ENCODE assay signal across 10 cellular contexts in the genomic region with DNA sequence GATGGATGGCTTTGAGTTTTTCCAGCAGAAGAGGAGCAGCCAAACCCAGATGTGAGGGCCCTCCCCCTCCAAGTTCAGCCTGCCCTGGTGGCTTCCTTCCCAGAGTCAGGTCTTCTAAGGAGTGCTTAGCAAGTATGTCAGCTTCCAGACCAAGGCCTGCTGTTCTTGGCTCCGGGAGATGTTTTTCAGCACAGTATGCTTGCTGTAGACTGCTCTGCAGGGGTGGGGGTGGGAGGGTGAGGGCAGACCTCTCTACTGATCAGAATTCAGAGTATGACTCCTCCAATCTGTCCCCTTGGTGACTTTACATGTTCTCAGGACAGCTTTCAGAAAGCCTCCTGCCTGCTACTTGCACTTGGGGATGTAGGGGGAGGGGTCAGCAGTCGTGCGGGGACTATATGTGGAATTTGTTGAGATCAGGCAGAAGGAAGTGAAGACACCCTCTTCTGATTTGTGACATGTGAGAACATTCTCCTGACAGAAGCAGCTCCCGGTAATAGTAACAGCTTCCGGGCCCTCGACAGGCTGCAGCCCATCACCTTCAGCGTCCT.
A peak's percentile ranks its signal among the peaks of the same experiment; 100 is the strongest.
DNase-seq lines count a peak whose midpoint lies in the region; ATAC-seq, FAIRE-seq and TF ChIP-seq lines count a peak whose summit lies in the region.
"Had no signal": no experiment of that assay in that cellular context is flagged by ENCODE, and none has a peak within 500 bp of the region (broad histone marks: within the 10 kb centered on the region; RNA-seq: fewer than 3 reads in every experiment).

No MANE protein-coding gene starts in this region.

- H3K4me1 ChIP-seq in mucosa of rectum (ENCODE audit: control insufficient read depth in 2 of 2, insufficient read depth in 2 of 2, low read length in 2 of 2) (peaks cover 0 to 7% of the 10 kb centered on the region in 2 donors), thyroid gland (peaks cover 37 to 49% of the 10 kb centered on the region in 2 donors), small intestine (ENCODE audit: control insufficient read depth in 2 of 2, insufficient read depth in 1 of 2, low read depth in 1 of 2, low read length in 1 of 2) (peaks cover 2 to 12% of the 10 kb centered on the region in 2 donors)

- no peak for FAIRE-seq in small intestine (lab: Jason Lieb, UNC)

- H3K36me3 ChIP-seq in mucosa of rectum (ENCODE audit: control insufficient read depth in 2 of 2, insufficient read depth in 2 of 2, low read length in 2 of 2) (no peaks in the 10 kb centered on the region), thyroid gland (no peaks in the 10 kb centered on the region), small intestine (ENCODE audit: control insufficient read depth in 2 of 2, insufficient read depth in 2 of 2, low read length in 2 of 2) (no peaks in the 10 kb centered on the region)
- H3K36me3 ChIP-seq: tibial nerve had no signal

- H3K27me3 ChIP-seq in mucosa of rectum (ENCODE audit: control insufficient read depth in 2 of 2, insufficient read depth in 2 of 2, low read length in 2 of 2) = no peaks in the 10 kb centered on the region
- H3K27me3 ChIP-seq in thyroid gland = no peaks in the 10 kb centered on the region
- no peaks in the 10 kb centered on the region for H3K27me3 ChIP-seq in small intestine (ENCODE audit: control insufficient read depth in 2 of 2, insufficient read depth in 2 of 2, low read length in 2 of 2)
- H3K27me3 ChIP-seq: tibial nerve had no signal

- peak overlapping the region; percentile 32 to 52 for H3K27ac ChIP-seq in mucosa of rectum (ENCODE audit: low read depth in 2 of 2, low read length in 2 of 2)
- H3K27ac ChIP-seq in thyroid gland = peak overlapping the region; percentile 46 to 70 (median 52)
- peak overlapping the region in 1 of 2 donors; percentile 68 for H3K27ac ChIP-seq in small intestine (ENCODE audit: low read depth in 1 of 2, low read length in 1 of 2)

- intact Hi-C loops in thyroid gland (cut with DNase I) = no loop called here

- no peak for ATAC-seq in GM21723 (IDR thresholded peaks at IDR 0.05; ENCODE audit: unreplicated experiment)
- no peak for ATAC-seq in HG03439 (IDR thresholded peaks at IDR 0.05; ENCODE audit: unreplicated experiment)

- no peak overlapping the region for H3K9ac ChIP-seq in mucosa of rectum (ENCODE audit: low read depth in 1 of 2, low read length in 2 of 2)

- DNase-seq in NCI-H446 (lab: John Stamatoyannopoulos, UW) = peak; percentile 17 to 71
- peak; percentile 81 for DNase-seq in fibroblast of peridontal ligament (ENCODE audit: extremely low read depth)
- peak; percentile 69 to 70 for DNase-seq in thyroid gland
- DNase-seq in effector CD8-positive, alpha-beta T cell (lab: John Stamatoyannopoulos, UW) = no peak
- no peak for DNase-seq in small intestine
- DNase-seq: glutamatergic neuron had no signal

- TF ChIP-seq CTCF in thyroid gland (IDR thresholded peaks at IDR 0.05) = no peak

- no peak for TF ChIP-seq POLR2A in thyroid gland (IDR thresholded peaks at IDR 0.05)

- H3K9me3 ChIP-seq in mucosa of rectum (ENCODE audit: control insufficient read depth in 2 of 2, low read length in 2 of 2) (peaks cover 0 to 2% of the 10 kb centered on the region in 2 donors), thyroid gland (no peaks in the 10 kb centered on the region), small intestine (ENCODE audit: control insufficient read depth, low read depth) (no peaks in the 10 kb centered on the region)
- H3K9me3 ChIP-seq: tibial nerve had no signal

- 37 to 38% methylated on average over 7 of the region's 7 CpGs for WGBS in thyroid gland, 2 donors
- 43 to 60% (median 57%) methylated on average over 7 of the region's 7 CpGs for WGBS in small intestine, 3 donors

- H3K4me3 ChIP-seq in mucosa of rectum (ENCODE audit: low read length in 2 of 2) (no peak overlapping the region), thyroid gland (replicated peaks in 1 of 3) (no peak overlapping the region), small intestine (ENCODE audit: low read depth in 1 of 2, low read length in 2 of 2) (no peak overlapping the region)
- H3K4me3 ChIP-seq: tibial nerve had no signal

Comparison
In these comparisons a context has a peak if more than half of its experiments do, and no peak if none do; other contexts are left out.
1. DNase-seq: peak in NCI-H446 (2 of 2), fibroblast of peridontal ligament (single experiment) and thyroid gland (2 of 2); none in effector CD8-positive, alpha-beta T cell (single experiment) and small intestine (single experiment).